ENCODE assay signal across 27 cellular contexts in the genomic region with DNA sequence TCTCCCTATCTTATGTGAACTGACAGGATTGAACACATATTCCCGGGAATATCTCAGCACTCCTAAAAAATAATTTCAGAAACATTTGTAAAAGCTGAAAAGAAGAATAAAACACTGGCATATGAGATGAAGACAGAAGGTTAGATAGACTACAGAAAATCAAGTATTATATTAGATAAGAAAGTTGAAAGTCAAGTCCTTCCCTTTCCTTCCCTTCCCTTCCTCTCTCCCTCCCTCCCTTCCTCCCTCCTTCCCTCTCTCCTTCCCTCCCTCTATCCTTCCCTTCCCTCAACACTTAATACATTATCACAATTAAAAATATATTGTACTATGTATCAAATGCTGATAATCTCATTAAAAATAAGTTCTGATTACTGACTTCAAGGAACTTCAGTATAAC.
"Had no signal": no experiment of that assay in that cellular context is flagged by ENCODE, and none has a peak within 500 bp of the region (broad histone marks: within the 10 kb centered on the region; RNA-seq: fewer than 3 reads in every experiment).

No MANE protein-coding gene starts in this region.

- H3K27ac ChIP-seq: stomach, suprapubic skin, testis, thoracic aorta, thyroid gland, tibial artery, tibial nerve, transverse colon, upper lobe of left lung, upper lobe of right lung, uterus, vagina had no signal

- ATAC-seq: stimulated activated effector memory CD8-positive, alpha-beta T cell treated with anti-CD3 and anti-CD28 coated beads, Interleukin-12 subunit alpha, Interleukin-12 subunit beta, amount 100 ng/mL, for 72 hours; stimulated activated memory B cell treated with anti-CD40 and anti-IgM and Interleukin-4, amounts not matched to agents 10 μg/mL and 1 μg/mL and 100 μg/mL, for 72 hours; stimulated activated naive B cell treated with anti-CD40 and anti-IgM and Interleukin-4, amounts not matched to agents 10 μg/mL and 1 μg/mL and 100 μg/mL, for 72 hours; stimulated activated naive CD8-positive, alpha-beta T cell treated with anti-CD3 and anti-CD28 coated beads, Interleukin-15, amount 100 ng/mL, for 72 hours; stimulated activated naive CD8-positive, alpha-beta T cell treated with anti-CD3 and anti-CD28 coated beads, Interleukin-15, Interleukin-2, amounts not matched to agents 100 U/mL and 50 U/mL, for 24 hours; upper lobe of right lung had no signal

- H3K9me3 ChIP-seq: stomach, suprapubic skin, testis, thoracic aorta, thyroid gland, tibial artery, tibial nerve, transverse colon, upper lobe of left lung, upper lobe of right lung, uterus, vagina had no signal

- H3K4me1 ChIP-seq: stomach, suprapubic skin, testis, thyroid gland, tibial artery, tibial nerve, transverse colon, upper lobe of left lung, upper lobe of right lung, uterus, vagina had no signal

- FAIRE-seq: urothelium cell line had no signal

- H3K27me3 ChIP-seq: stomach, suprapubic skin, testis, thyroid gland, tibial artery, tibial nerve, transverse colon, upper lobe of left lung, upper lobe of right lung, uterus, vagina had no signal

- H3K4me3 ChIP-seq: stomach, suprapubic skin, testis, thoracic aorta, thyroid gland, tibial artery, tibial nerve, transverse colon, upper lobe of left lung, upper lobe of right lung, uterus, vagina had no signal

- DNase-seq: stimulated activated CD4-positive, alpha-beta T cell treated with anti-CD3 and anti-CD28 coated beads, Interleukin-2, amount 100 ng/mL, for 48 hours; stimulated activated CD4-positive, alpha-beta T cell treated with anti-CD3 and anti-CD28 coated beads, Interleukin-4, amount 100 ng/mL, for 1 hour; stimulated activated CD4-positive, alpha-beta T cell treated with anti-CD3 and anti-CD28 coated beads, Interleukin-4, amount 100 ng/mL, for 24 hours; stimulated activated CD4-positive, alpha-beta T cell treated with anti-CD3 and anti-CD28 coated beads, Interleukin-4, amount 100 ng/mL, for 4 hours; stimulated activated CD8-positive, alpha-beta memory T cell treated with anti-CD3 and anti-CD28 coated beads, Interleukin-4, amount 100 ng/mL, for 48 hours; stimulated activated naive B cell treated with anti-CD40 and anti-IgM and Interleukin-4, amounts not matched to agents 10 μg/mL and 1 μg/mL and 100 μg/mL, for 72 hours; stimulated activated naive CD4-positive, alpha-beta T cell; stimulated activated naive CD4-positive, alpha-beta T cell treated with Interleukin-2 at 50 U/mL for 16 hours; stimulated activated naive CD8-positive, alpha-beta T cell treated with anti-CD3 and anti-CD28 coated beads, Interleukin-15, amount 100 ng/mL, for 72 hours; stimulated activated naive CD8-positive, alpha-beta T cell treated with anti-CD3 and anti-CD28 coated beads, Interleukin-15, Interleukin-2, amounts not matched to agents 100 U/mL and 50 U/mL, for 24 hours; stomach; substantia nigra; testis; thyroid gland; tibial artery; transverse colon; trophoblast cell; upper lobe of left lung; upper lobe of right lung; uterus had no signal

- H3K36me3 ChIP-seq: stomach, suprapubic skin, thoracic aorta, thyroid gland, tibial artery, tibial nerve, transverse colon, upper lobe of left lung, upper lobe of right lung, uterus, vagina had no signal
